In genomic region chr15:40323953-40324937, GRCh38 we compare ENCODE assay signal across 5 cellular contexts.
DNase-seq lines count a peak whose midpoint lies in the region; ATAC-seq and TF ChIP-seq lines count a peak whose summit lies in the region.

No MANE protein-coding gene starts in this region.

- peak overlapping the region; percentile 60 for H3K4me3 ChIP-seq in NB4 (ENCODE audit: low read depth, low read length)
- H3K4me3 ChIP-seq in skin epidermis = peak overlapping the region; percentile 61 to 81 (median 72)

- peak; percentile 52 for DNase-seq in NB4 (ENCODE audit: low read depth)
- peak; percentile 59 to 68 for DNase-seq in erythroblast (lab: John Stamatoyannopoulos, UW)
- DNase-seq in NCI-H510A treated with DMSO at 0.1 percent for 48 hours (lab: John Stamatoyannopoulos, UW) = no peak

- no peak for TF ChIP-seq CTCF in NB4 (IDR thresholded peaks at IDR 0.05; ENCODE audit: low read depth, low read length)

- peak overlapping the region in 20 of 21 experiments; percentile 17 to 82 (median 75) for H3K27ac ChIP-seq in skin epidermis

- TF ChIP-seq POLR2A in NB4 (IDR thresholded peaks at IDR 0.05; ENCODE audit: extremely low read depth, insufficient read length) (no peak), erythroblast (IDR thresholded peaks at IDR 0.05; ENCODE audit: low read length) (no peak)

- peak; percentile 2 for ATAC-seq in GM21447 (IDR thresholded peaks at IDR 0.05; ENCODE audit: unreplicated experiment)
